In the genomic region with DNA sequence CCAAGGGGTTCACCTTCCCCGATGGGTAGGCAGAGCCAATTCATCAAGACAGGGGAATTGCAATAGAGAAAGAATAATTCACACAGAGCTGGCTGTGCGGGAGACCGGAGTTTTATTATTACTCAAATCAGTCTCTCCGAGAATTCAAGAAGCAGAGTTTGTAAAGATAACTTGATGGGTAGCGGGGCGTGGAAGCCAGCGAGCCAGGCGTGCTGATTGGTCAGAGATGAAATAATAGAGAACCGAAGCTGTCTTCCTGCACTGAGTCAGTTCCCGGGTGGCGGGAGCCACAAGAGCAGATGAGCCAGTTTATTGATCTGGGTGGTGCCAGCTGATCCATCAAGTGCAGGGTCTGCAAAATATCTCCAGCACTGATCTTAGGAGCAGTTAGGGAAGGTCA, we compare ENCODE assay signal across 5 cellular contexts. TPM values are rescaled to one million over a fixed set of nuclear protein-coding genes. Genes with fewer than 3 reads are reported as not detected.
DNase-seq lines count a peak whose midpoint lies in the region; ATAC-seq, FAIRE-seq and TF ChIP-seq lines count a peak whose summit lies in the region.
"Not testable (repeated sequence)": the region's sequence is repeated elsewhere in the genome, so short reads cannot be mapped to it uniquely, and the experiment has no call there.

No MANE protein-coding gene starts in this region.

- not testable (repeated sequence) for H3K79me1 ChIP-seq in neuronal stem cell (ENCODE audit: low read depth, low read length)

- not testable (repeated sequence) for TF ChIP-seq POLR2A in GM12878 (IDR thresholded peaks at IDR 0.05; ENCODE audit: low read depth, low read length)

- H2AK5ac ChIP-seq in neuronal stem cell (ENCODE audit: low read depth, low read length) = not testable (repeated sequence)

- not testable (repeated sequence) for H3K36me3 Mint-ChIP-seq in GM23338 (ENCODE audit: low read depth)

- H4K91ac ChIP-seq in neuronal stem cell (ENCODE audit: low read depth, low read length, poor library complexity) = not testable (repeated sequence)

- not testable (repeated sequence) for H2BK15ac ChIP-seq in neuronal stem cell (ENCODE audit: low read length)

- not testable (repeated sequence) for H3K27ac Mint-ChIP-seq in GM23338

- RAD21 ChIA-PET in GM12878 (lab: Charles Lee; ENCODE audit: unreplicated experiment) = not testable (repeated sequence)

- H3K18ac ChIP-seq in neuronal stem cell (ENCODE audit: low read length) = not testable (repeated sequence)

- not testable (repeated sequence) for H2BK120ac ChIP-seq in neuronal stem cell (ENCODE audit: low read depth, low read length)

- H3K23ac ChIP-seq in neuronal stem cell (ENCODE audit: low read depth, low read length, poor library complexity) = not testable (repeated sequence)

- not testable (repeated sequence) for H3F3A ChIP-seq in GM23338 (replicated peaks; ENCODE audit: low read depth); OCI-LY1 (ENCODE audit: insufficient read depth, low read length)

- peaks cover 11% of the 10 kb centered on the region; the same call in 1 of the 3 replicates for H3K9me3 Mint-ChIP-seq in GM23338

- in situ Hi-C loops in GM12878 (cut with MboI) = not testable (repeated sequence)

- H3K9ac ChIP-seq in OCI-LY1 (ENCODE audit: low read length); GM12878 (ENCODE audit: control insufficient read depth, insufficient read depth, low read length); neuronal stem cell (ENCODE audit: low read depth, low read length, poor library complexity): not testable (repeated sequence)

- TF ChIP-seq RAD21 in GM12878 (IDR thresholded peaks at IDR 0.05; ENCODE audit: insufficient read depth, low read depth, low read length) = not testable (repeated sequence)

- intact Hi-C loops in GM12878 (cut with micrococcal nuclease; ENCODE audit: unreplicated experiment) = not testable (repeated sequence)

- H3K36me3 ChIP-seq in GM23338 (ENCODE audit: insufficient read depth); HEK293 (ENCODE audit: control insufficient read depth in 2 of 2, insufficient read depth in 1 of 2, low read length in 2 of 2); OCI-LY1 (ENCODE audit: insufficient read depth, low read length); GM12878 (ENCODE audit: control insufficient read depth in 2 of 2, insufficient read depth in 2 of 2, low read length in 1 of 2); neuronal stem cell (replicated peaks in 1 of 2; ENCODE audit: control insufficient read depth in 2 of 2, insufficient read depth in 2 of 2, low read length in 2 of 2): not testable (repeated sequence)

- H3K79me2 ChIP-seq in GM23338 (replicated peaks; ENCODE audit: insufficient read depth); OCI-LY1 (ENCODE audit: insufficient read depth, low read length); GM12878 (ENCODE audit: control insufficient read depth, insufficient read depth, low read length): not testable (repeated sequence)

- peak; percentile 7 for DNase-seq in GM23338 (ENCODE audit: low spot score)
- not testable (repeated sequence) for DNase-seq in GM12878 (ENCODE audit: low read depth, low spot score); neuronal stem cell (ENCODE audit: low spot score)

- BruUV-seq in GM12878 (replicated peaks; lab: Mats Ljungman, UMichigan) = not testable (repeated sequence)

- FAIRE-seq in GM12878 (lab: Jason Lieb, UNC) = not testable (repeated sequence)

- not testable (repeated sequence) for H2BK5ac ChIP-seq in neuronal stem cell (ENCODE audit: low read length)

- H4K8ac ChIP-seq in neuronal stem cell (ENCODE audit: low read depth, low read length) = not testable (repeated sequence)

- H3K27me3 Mint-ChIP-seq in GM23338 (ENCODE audit: insufficient read depth, low read depth, poor library complexity) = not testable (repeated sequence)

- WGBS in GM12878 (ENCODE audit: insufficient coverage, insufficient replicate concordance, low lambda C conversion rate, missing lambda C conversion rate) = 52% methylated on average over 11 of the region's 11 CpGs
- WGBS in neuronal stem cell (ENCODE audit: extremely low coverage in 2 of 2, insufficient read length in 2 of 2, insufficient replicate concordance in 1 of 2), 2 donors = no CpG with 5 or more reads among the region's 11 CpGs

- H2AFZ ChIP-seq in GM23338 = peak overlapping the region; percentile 86
- H2AFZ ChIP-seq in OCI-LY1 (ENCODE audit: low read length) = not testable (repeated sequence)
- H2AFZ ChIP-seq in GM12878 (ENCODE audit: control insufficient read depth, low read depth, low read length) = peak overlapping the region; percentile 12; the same call in 1 of the 2 replicates
- H2AFZ ChIP-seq in neuronal stem cell (ENCODE audit: low read length) = peak overlapping the region; percentile 29

- H3K14ac ChIP-seq in neuronal stem cell (ENCODE audit: low read length) = not testable (repeated sequence)

- CTCF ChIA-PET in HEK293 (lab: Yijun Ruan, JAX); GM12878 (lab: Yijun Ruan, JAX): not testable (repeated sequence)

- POLR2A ChIA-PET in HEK293 (lab: Yijun Ruan, JAX) = interaction anchor here (0.8 kb wide), 1 partner anchor 50 kb away, joined by 3 read pairs; no protein-coding TSS in a partner anchor
- POLR2A ChIA-PET in GM12878 (lab: Charles Lee) = not testable (repeated sequence)

- not testable (repeated sequence) for H3K4me1 ChIP-seq in GM23338 (ENCODE audit: insufficient read depth); HEK293 (ENCODE audit: control insufficient read depth, insufficient read depth, low read length); GM12878 (ENCODE audit: control insufficient read depth, insufficient read depth, low read length); neuronal stem cell (ENCODE audit: control insufficient read depth in 2 of 2, insufficient read depth in 1 of 2, low read depth in 1 of 2, low read length in 2 of 2)
- peaks cover 16% of the 10 kb centered on the region for H3K4me1 ChIP-seq in OCI-LY1 (ENCODE audit: insufficient read depth, low read length, severe bottlenecking)

- not testable (repeated sequence) for TF ChIP-seq CTCF in GM23338 (conservative IDR thresholded peaks at IDR 0.05; ENCODE audit: low read depth in 2 of 2); HEK293 (tag by site-specific recombination; IDR thresholded peaks at IDR 0.05); OCI-LY1 (IDR thresholded peaks at IDR 0.05; ENCODE audit: low read length); GM12878 (IDR thresholded peaks at IDR 0.05 in 2 of 3, conservative IDR thresholded peaks at IDR 0.05 in 1 of 3; ENCODE audit: control insufficient read depth in 2 of 3, extremely low read depth in 1 of 3, insufficient read depth in 1 of 3, low read depth in 3 of 3, low read length in 3 of 3)

- H3K4me3 Mint-ChIP-seq in GM23338 = not testable (repeated sequence)

- SMC1A ChIA-PET in GM12878 (lab: Charles Lee; ENCODE audit: uncharacterized antibody, unreplicated experiment) = not testable (repeated sequence)

- not testable (repeated sequence) for H3K4ac ChIP-seq in neuronal stem cell (ENCODE audit: low read length)

- H3K27ac ChIP-seq in GM23338 (ENCODE audit: low read depth); HEK293 (ENCODE audit: extremely low read depth, low read depth, low read length); OCI-LY1 (ENCODE audit: low read depth, low read length, poor library complexity, severe bottlenecking); GM12878 (ENCODE audit: control insufficient read depth, insufficient read depth); neuronal stem cell (replicated peaks; ENCODE audit: low read length): not testable (repeated sequence)

- not testable (repeated sequence) for H3K9me3 ChIP-seq in HEK293 (ENCODE audit: control insufficient read depth, insufficient read depth, low read depth, low read length); GM12878 (replicated peaks; ENCODE audit: control insufficient read depth, insufficient read depth, low read length); neuronal stem cell (replicated peaks in 1 of 2; ENCODE audit: control insufficient read depth in 2 of 2, insufficient read depth in 1 of 2, low read depth in 1 of 2, low read length in 2 of 2)
- H3K9me3 ChIP-seq in OCI-LY1 (ENCODE audit: low read length) = peaks cover 10% of the 10 kb centered on the region; the same call in 1 of the 2 replicates

- not testable (repeated sequence) for H2BK12ac ChIP-seq in neuronal stem cell (ENCODE audit: low read length)

- peak; percentile 54 for ATAC-seq in GM23338
- not testable (repeated sequence) for ATAC-seq in GM12878

- H3K9me2 ChIP-seq in GM23338 (ENCODE audit: insufficient read depth); OCI-LY1 (ENCODE audit: low read depth, low read length): not testable (repeated sequence)

- TF ChIP-seq EP300 in GM12878 (IDR thresholded peaks at IDR 0.05; ENCODE audit: borderline replicate concordance in 1 of 2, control insufficient read depth in 1 of 2, low read depth in 2 of 2, low read length in 2 of 2) = not testable (repeated sequence)

- not testable (repeated sequence) for H3K4me2 ChIP-seq in GM23338; GM12878 (ENCODE audit: control insufficient read depth, insufficient read depth); neuronal stem cell (ENCODE audit: insufficient read depth, low read length, poor library complexity, severe bottlenecking)
- peak overlapping the region; percentile 13; the same call in 1 of the 2 replicates for H3K4me2 ChIP-seq in OCI-LY1 (ENCODE audit: low read length)

- not testable (repeated sequence) for H3K4me3 ChIP-seq in GM23338; HEK293 (ENCODE audit: low read depth, low read length); OCI-LY1 (ENCODE audit: low read depth, low read length, poor library complexity, severe bottlenecking); GM12878; neuronal stem cell (ENCODE audit: low read length in 2 of 2)

- H4K20me1 ChIP-seq in GM23338 (replicated peaks; ENCODE audit: insufficient read depth); OCI-LY1 (ENCODE audit: insufficient read depth, low read length); GM12878 (ENCODE audit: control insufficient read depth, insufficient read depth): not testable (repeated sequence)

- not testable (repeated sequence) for H3K4me1 Mint-ChIP-seq in GM23338

- not testable (repeated sequence) for H3K27me3 ChIP-seq in GM23338 (ENCODE audit: insufficient read depth); OCI-LY1 (ENCODE audit: insufficient read depth, low read length); GM12878 (replicated peaks in 1 of 2; ENCODE audit: control insufficient read depth in 2 of 2, insufficient read depth in 2 of 2, low read length in 1 of 2); neuronal stem cell (ENCODE audit: control insufficient read depth in 3 of 3, insufficient read depth in 3 of 3, low read depth in 1 of 3, low read length in 3 of 3)

RNA-seq across cellular contexts. Expression of a gene that starts 31.5 kb away (rescaled TPM):
- 10.5 and 19.5 TPM in 2 replicates for total RNA-seq in GM23338 (2014; rRNA removed; shearing (Covaris generic))
- polyA plus RNA-seq in GM23338 (2016; fragmentation: Nextera tagmentation; extraction: Ambion mirVana) (3.9 and 5.3 TPM in 2 replicates), GM12878 (2011; rRNA removed) (10.9 and 17.4 TPM in 2 replicates), GM12878 (2014; fragmentation: Illumina TruSeq; extraction: Trizol) (12.5 and 13.4 TPM in 2 replicates), GM12878 (2014; fragmentation: Nextera tagmentation; extraction: Ambion mirVana) (1 to 10 TPM; 2.1 to 2.4 TPM), GM12878 (2014; rRNA removed) (8.2 and 9.6 TPM in 2 replicates), GM12878 (2016; fragmentation: Nextera tagmentation; extraction: Ambion mirVana) (1 to 10 TPM; 8.1 to 8.9 TPM)
- total RNA-seq in GM12878 (2013; cell fraction: nucleolus; rRNA removed) = 47.4 and 50.3 TPM in 2 replicates
- total RNA-seq in GM12878 (2014; rRNA removed) (9.6 and 10.4 TPM in 2 replicates), GM12878 (2014; rRNA removed; fragmentation: Illumina TruSeq; extraction: Trizol) (11.9 and 13.1 TPM in 2 replicates), GM12878 (2021) (10.2 and 10.3 TPM in 2 replicates)
- polyA plus RNA-seq in GM12878 (2011; ENCODE audit: low read depth) = 4.9 TPM
- 2.8 and 2.9 TPM in 2 replicates for polyA plus RNA-seq in GM12878 (2011; cell fraction: cytosol; rRNA removed)
- 10.0 and 12.7 TPM in 2 replicates for polyA plus RNA-seq in GM12878 (2011; cell fraction: nucleus; rRNA removed)
- 6.3 and 6.8 TPM in 2 replicates for polyA plus RNA-seq in GM12878 (2012)
- polyA minus RNA-seq in GM12878 (2011; rRNA and poly(A)+ RNA removed) = 2.6 and 4.0 TPM in 2 replicates
- polyA minus RNA-seq in GM12878 (2011; cell fraction: cytosol; rRNA and poly(A)+ RNA removed) = 4.3 and 6.5 TPM in 2 replicates
- 6.9 and 7.9 TPM in 2 replicates for polyA minus RNA-seq in GM12878 (2011; cell fraction: nucleus; rRNA and poly(A)+ RNA removed)
- polyA plus RNA-seq in neuronal stem cell (2013, experiment 1 of 2) = 7.9 TPM
- 8.5 TPM for polyA plus RNA-seq in neuronal stem cell (2013, experiment 2 of 2)
